ENCODE assay signal across 2 cellular contexts in the genomic region with DNA sequence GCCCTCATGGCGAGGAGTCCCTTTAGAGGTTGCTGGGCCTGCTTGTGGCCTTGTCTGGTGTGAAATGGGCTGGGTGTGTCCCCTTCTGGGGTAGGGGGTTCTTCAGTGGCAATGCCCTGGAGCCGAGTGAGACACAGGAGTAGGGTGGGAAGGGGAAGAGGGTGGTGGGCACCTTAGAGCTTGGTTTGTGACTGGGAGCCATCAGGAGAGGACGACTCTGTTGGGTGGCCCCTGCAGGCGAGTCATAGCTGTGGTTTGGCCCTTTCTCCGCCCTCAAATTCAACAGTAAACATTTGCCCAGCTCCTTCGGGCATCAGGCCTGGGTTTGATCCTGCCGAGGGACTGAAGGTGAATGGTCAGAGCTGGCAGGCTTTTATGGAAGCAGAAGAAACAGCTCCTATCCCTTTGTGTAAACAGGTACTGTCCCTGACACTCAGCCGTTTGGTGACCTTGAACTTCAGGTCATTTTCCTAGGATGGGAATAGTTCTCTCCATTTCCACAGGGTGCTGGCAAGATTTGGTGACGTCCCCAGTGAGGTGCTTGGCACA.
TF ChIP-seq lines count a peak whose summit lies in the region.

No MANE protein-coding gene starts in this region.

TF ChIP-seq in SK-N-SH, 30 proteins besides CTCF, POLR2A, EP300 and RAD21:
- TF ChIP-seq, protein P1, sequence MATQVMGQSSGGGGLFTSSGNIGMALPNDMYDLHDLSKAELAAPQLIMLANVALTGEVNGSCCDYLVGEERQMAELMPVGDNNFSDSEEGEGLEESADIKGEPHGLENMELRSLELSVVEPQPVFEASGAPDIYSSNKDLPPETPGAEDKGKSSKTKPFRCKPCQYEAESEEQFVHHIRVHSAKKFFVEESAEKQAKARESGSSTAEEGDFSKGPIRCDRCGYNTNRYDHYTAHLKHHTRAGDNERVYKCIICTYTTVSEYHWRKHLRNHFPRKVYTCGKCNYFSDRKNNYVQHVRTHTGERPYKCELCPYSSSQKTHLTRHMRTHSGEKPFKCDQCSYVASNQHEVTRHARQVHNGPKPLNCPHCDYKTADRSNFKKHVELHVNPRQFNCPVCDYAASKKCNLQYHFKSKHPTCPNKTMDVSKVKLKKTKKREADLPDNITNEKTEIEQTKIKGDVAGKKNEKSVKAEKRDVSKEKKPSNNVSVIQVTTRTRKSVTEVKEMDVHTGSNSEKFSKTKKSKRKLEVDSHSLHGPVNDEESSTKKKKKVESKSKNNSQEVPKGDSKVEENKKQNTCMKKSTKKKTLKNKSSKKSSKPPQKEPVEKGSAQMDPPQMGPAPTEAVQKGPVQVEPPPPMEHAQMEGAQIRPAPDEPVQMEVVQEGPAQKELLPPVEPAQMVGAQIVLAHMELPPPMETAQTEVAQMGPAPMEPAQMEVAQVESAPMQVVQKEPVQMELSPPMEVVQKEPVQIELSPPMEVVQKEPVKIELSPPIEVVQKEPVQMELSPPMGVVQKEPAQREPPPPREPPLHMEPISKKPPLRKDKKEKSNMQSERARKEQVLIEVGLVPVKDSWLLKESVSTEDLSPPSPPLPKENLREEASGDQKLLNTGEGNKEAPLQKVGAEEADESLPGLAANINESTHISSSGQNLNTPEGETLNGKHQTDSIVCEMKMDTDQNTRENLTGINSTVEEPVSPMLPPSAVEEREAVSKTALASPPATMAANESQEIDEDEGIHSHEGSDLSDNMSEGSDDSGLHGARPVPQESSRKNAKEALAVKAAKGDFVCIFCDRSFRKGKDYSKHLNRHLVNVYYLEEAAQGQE (IDR thresholded peaks at IDR 0.05; ENCODE audit: low read depth, low read length), result no peak
- no peak for TF ChIP-seq RXRA (IDR thresholded peaks at IDR 0.05; ENCODE audit: borderline replicate concordance, low read depth)
- no peak for TF ChIP-seq GATA2 (CRISPR knock-in tag; IDR thresholded peaks at IDR 0.05)
- TF ChIP-seq, protein P2, sequence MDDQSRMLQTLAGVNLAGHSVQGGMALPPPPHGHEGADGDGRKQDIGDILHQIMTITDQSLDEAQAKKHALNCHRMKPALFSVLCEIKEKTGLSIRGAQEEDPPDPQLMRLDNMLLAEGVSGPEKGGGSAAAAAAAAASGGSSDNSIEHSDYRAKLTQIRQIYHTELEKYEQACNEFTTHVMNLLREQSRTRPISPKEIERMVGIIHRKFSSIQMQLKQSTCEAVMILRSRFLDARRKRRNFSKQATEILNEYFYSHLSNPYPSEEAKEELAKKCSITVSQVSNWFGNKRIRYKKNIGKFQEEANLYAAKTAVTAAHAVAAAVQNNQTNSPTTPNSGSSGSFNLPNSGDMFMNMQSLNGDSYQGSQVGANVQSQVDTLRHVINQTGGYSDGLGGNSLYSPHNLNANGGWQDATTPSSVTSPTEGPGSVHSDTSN (IDR thresholded peaks at IDR 0.05), result no peak

TF ChIP-seq in SK-N-SH treated with all-trans-retinoic acid at 6 μM for 48 hours, 23 proteins besides CTCF, POLR2A, EP300 and RAD21:
- TF ChIP-seq ESRRG (CRISPR knock-in tag; IDR thresholded peaks at IDR 0.05), result no peak
- TF ChIP-seq ISL1 (CRISPR knock-in tag; IDR thresholded peaks at IDR 0.05), result no peak
